15 cellular contexts compared by ENCODE assay signal in the genomic region with DNA sequence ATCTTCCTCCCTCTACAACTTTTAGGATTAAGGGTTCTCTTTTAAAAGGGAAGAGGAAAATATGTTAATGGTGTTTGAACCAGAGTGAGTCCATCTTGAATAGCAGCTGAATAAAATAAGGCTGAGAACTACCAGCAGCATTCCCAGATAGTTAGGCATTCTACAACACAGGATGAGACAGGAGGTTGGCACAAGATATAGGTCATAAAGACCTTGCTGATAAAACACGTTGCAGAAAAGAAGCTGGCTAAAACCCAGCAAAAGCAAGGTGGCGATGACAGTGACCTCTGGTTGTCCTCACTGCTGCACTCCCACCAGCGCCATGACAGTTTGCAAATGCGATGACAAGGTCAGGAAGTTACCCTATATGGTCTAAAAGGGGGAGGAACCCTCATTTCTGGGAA.
DNase-seq lines count a peak whose midpoint lies in the region; ATAC-seq and TF ChIP-seq lines count a peak whose summit lies in the region.
"Had no signal": no experiment of that assay in that cellular context is flagged by ENCODE, and none has a peak within 500 bp of the region (broad histone marks: within the 10 kb centered on the region; RNA-seq: fewer than 3 reads in every experiment).

No MANE protein-coding gene starts in this region.

- no peak overlapping the region for H3K4me2 ChIP-seq in PC-9

- H3K9me3 ChIP-seq in heart right ventricle (peaks cover 0 to 35% (median 20%) of the 10 kb centered on the region in 11 donors), PC-9 (ENCODE audit: insufficient read depth, low read depth) (peaks cover 33% of the 10 kb centered on the region), adrenal gland (replicated peaks in 1 of 3) (no peaks in the 10 kb centered on the region)

- H3K36me3 ChIP-seq in heart right ventricle (no peaks in the 10 kb centered on the region), PC-9 (ENCODE audit: low read depth) (no peaks in the 10 kb centered on the region), adrenal gland (replicated peaks in 1 of 2) (no peaks in the 10 kb centered on the region)
- H3K36me3 ChIP-seq: HAP-1 had no signal

- no peak overlapping the region for H3K27ac Mint-ChIP-seq in activated CD8-positive, alpha-beta T cell treated with anti-CD3 and anti-CD28 coated beads for 36 hours
- H3K27ac Mint-ChIP-seq: CD4-positive, alpha-beta memory T cell; HFFc6 had no signal

- peaks cover 2% of the 10 kb centered on the region for H3K36me3 Mint-ChIP-seq in activated CD8-positive, alpha-beta T cell treated with anti-CD3 and anti-CD28 coated beads for 36 hours (ENCODE audit: low read depth)
- H3K36me3 Mint-ChIP-seq: CD4-positive, alpha-beta memory T cell had no signal

- H3K27me3 ChIP-seq in heart right ventricle = no peaks in the 10 kb centered on the region
- no peaks in the 10 kb centered on the region for H3K27me3 ChIP-seq in PC-9 (ENCODE audit: insufficient read depth, low read depth)
- H3K27me3 ChIP-seq in adrenal gland = no peaks in the 10 kb centered on the region

- H3K9me3 Mint-ChIP-seq in activated CD8-positive, alpha-beta T cell treated with anti-CD3 and anti-CD28 coated beads for 36 hours = peaks cover 18% of the 10 kb centered on the region

- no peaks in the 10 kb centered on the region for H3F3A ChIP-seq in PC-9 (ENCODE audit: insufficient read depth, low read depth)

- H3K27ac ChIP-seq in heart right ventricle (no peak overlapping the region), PC-9 (no peak overlapping the region), adrenal gland (no peak overlapping the region)

- H3K4me3 Mint-ChIP-seq in activated CD8-positive, alpha-beta T cell treated with anti-CD3 and anti-CD28 coated beads for 36 hours = no peak overlapping the region
- H3K4me3 Mint-ChIP-seq: CD4-positive, alpha-beta memory T cell; HFFc6 had no signal

- H3K9me2 ChIP-seq in PC-9 (ENCODE audit: insufficient read depth) = no peaks in the 10 kb centered on the region

- peak in 6 of 8 donors; percentile 19 to 57 (median 50) for ATAC-seq in heart right ventricle
- peak; percentile 37 for ATAC-seq in left ventricle myocardium superior
- no peak for ATAC-seq in activated CD8-positive, alpha-beta T cell treated with anti-CD3 and anti-CD28 coated beads for 36 hours

- no peaks in the 10 kb centered on the region for H3K4me1 Mint-ChIP-seq in activated CD8-positive, alpha-beta T cell treated with anti-CD3 and anti-CD28 coated beads for 36 hours (ENCODE audit: low read depth)
- H3K4me1 Mint-ChIP-seq: CD4-positive, alpha-beta memory T cell had no signal

- no peaks in the 10 kb centered on the region for H3K79me2 ChIP-seq in PC-9 (ENCODE audit: low read depth)

- TF ChIP-seq CTCF in heart right ventricle (IDR thresholded peaks at IDR 0.05) (no peak), PC-9 (conservative IDR thresholded peaks at IDR 0.05) (no peak), adrenal gland (IDR thresholded peaks at IDR 0.05) (no peak)
- TF ChIP-seq CTCF in activated CD8-positive, alpha-beta T cell treated with anti-CD3 and anti-CD28 coated beads for 36 hours (IDR thresholded peaks at IDR 0.05) = no peak

- no peaks in the 10 kb centered on the region for H4K20me1 ChIP-seq in PC-9 (ENCODE audit: insufficient read depth)

- H3K4me3 ChIP-seq in heart right ventricle (no peak overlapping the region), PC-9 (no peak overlapping the region), adrenal gland (no peak overlapping the region)
- H3K4me3 ChIP-seq: HAP-1 had no signal

- POLR2A ChIA-PET in PC-9 (lab: Charles Lee; ENCODE audit: unreplicated experiment) = no interaction called here
- POLR2A ChIA-PET in activated CD8-positive, alpha-beta T cell treated with anti-CD3 and anti-CD28 coated beads for 36 hours (lab: Charles Lee) = no interaction called here

- CTCF ChIA-PET in PC-9 (lab: Charles Lee) = no interaction called here
- CTCF ChIA-PET in activated CD8-positive, alpha-beta T cell treated with anti-CD3 and anti-CD28 coated beads for 36 hours (lab: Charles Lee) = no interaction called here

- TF ChIP-seq POLR2A in adrenal gland (IDR thresholded peaks at IDR 0.05) = no peak

- 0 out of 2 replicates have a peak overlapping the region, but pooled peaks have one; percentile 41 for H2AFZ ChIP-seq in PC-9

- 70 to 73% methylated on average over 4 of the region's 4 CpGs for WGBS in heart right ventricle, 2 donors
- 45 to 63% (median 46%) methylated on average over 4 of the region's 4 CpGs for WGBS in adrenal gland, 4 donors

- DNase-seq in heart right ventricle = peak; percentile 10 to 12
- no peak for DNase-seq in cardiac septum (ENCODE audit: low spot score)
- DNase-seq in PC-9 = no peak
- DNase-seq in adrenal gland = peak in 5 of 7 donors; percentile 5 to 30 (median 16)
- no peak for DNase-seq in left ventricle myocardium superior
- DNase-seq in NCI-H1436 (lab: John Stamatoyannopoulos, UW) = no peak
- DNase-seq in activated CD8-positive, alpha-beta T cell treated with anti-CD3 and anti-CD28 coated beads for 36 hours = no peak
- DNase-seq: C1 segment of cervical spinal cord; Caco-2; CD4-positive, alpha-beta memory T cell; DMS153; DND-41; GOT3; HFFc6 had no signal

- intact Hi-C loops in heart right ventricle (cut with DNase I) (no loop called here), cardiac septum (cut with DNase I) (no loop called here), PC-9 (cut with micrococcal nuclease; ENCODE audit: unreplicated experiment) (no loop called here), adrenal gland (cut with DNase I) (no loop called here), left ventricle myocardium superior (cut with micrococcal nuclease) (no loop called here)
- intact Hi-C loops in activated CD8-positive, alpha-beta T cell treated with anti-CD3 and anti-CD28 coated beads for 36 hours (cut with micrococcal nuclease) = no loop called here

- H3K27me3 Mint-ChIP-seq in activated CD8-positive, alpha-beta T cell treated with anti-CD3 and anti-CD28 coated beads for 36 hours = peaks cover 7% of the 10 kb centered on the region
- H3K27me3 Mint-ChIP-seq: CD4-positive, alpha-beta memory T cell had no signal

- no TSS peak for BruUV-seq in PC-9 (replicated peaks; lab: Mats Ljungman, UMichigan)

- H3K4me1 ChIP-seq in heart right ventricle = no peaks in the 10 kb centered on the region
- H3K4me1 ChIP-seq in PC-9 (replicated peaks; ENCODE audit: insufficient read depth) = no peaks in the 10 kb centered on the region
- no peaks in the 10 kb centered on the region for H3K4me1 ChIP-seq in adrenal gland (replicated peaks in 1 of 2)
- H3K4me1 ChIP-seq: Caco-2, HAP-1 had no signal

Comparison
In these comparisons a context has a peak if more than half of its experiments do, and no peak if none do; other contexts are left out.
1. DNase-seq: peak in heart right ventricle (2 of 2) and adrenal gland (5 of 7); none in cardiac septum (single experiment), PC-9 (0 of 2), left ventricle myocardium superior (single experiment), NCI-H1436 (single experiment) and activated CD8-positive, alpha-beta T cell treated with anti-CD3 and anti-CD28 coated beads for 36 hours (single experiment).